1 cellular context compared by ENCODE assay signal in genomic region chr6:34657307-34657978, GRCh38.
A peak's percentile ranks its signal among the peaks of the same experiment; 100 is the strongest.
TF ChIP-seq lines count a peak whose summit lies in the region.

No MANE protein-coding gene starts in this region.

TF ChIP-seq in SK-N-SH, 30 proteins besides CTCF, POLR2A, EP300 and RAD21 (continued from another document):
- TF ChIP-seq REST (IDR thresholded peaks at IDR 0.05; ENCODE audit: low read depth, low read length) (no peak), TEAD4 (IDR thresholded peaks at IDR 0.05; ENCODE audit: borderline replicate concordance, insufficient read depth) (0 out of 2 replicates have a peak, but pooled peaks have one; percentile 16), IRF3 (IDR thresholded peaks at IDR 0.05; ENCODE audit: low read depth, low read length) (no peak), TAF1 (IDR thresholded peaks at IDR 0.05; ENCODE audit: borderline replicate concordance, low read depth, low read length) (peak; percentile 57; the same call in 1 of the 2 replicates), FOSL2 (IDR thresholded peaks at IDR 0.05; ENCODE audit: borderline replicate concordance, low read depth) (peak; percentile 10; the same call in 1 of the 2 replicates), NFIC (IDR thresholded peaks at IDR 0.05; ENCODE audit: borderline replicate concordance) (peak; percentile 55), GATA2 (CRISPR knock-in tag; IDR thresholded peaks at IDR 0.05) (no peak)
